In genomic region chr11:63829823-63830489, GRCh38 we compare ENCODE assay signal across 10 cellular contexts. TPM values are rescaled to one million over a fixed set of nuclear protein-coding genes. Genes with fewer than 3 reads are reported as not detected.
DNase-seq lines count a peak whose midpoint lies in the region; ATAC-seq, FAIRE-seq and TF ChIP-seq lines count a peak whose summit lies in the region.
"Had no signal": no experiment of that assay in that cellular context is flagged by ENCODE, and none has a peak within 500 bp of the region (broad histone marks: within the 10 kb centered on the region; RNA-seq: fewer than 3 reads in every experiment).

No MANE protein-coding gene starts in this region.

- ATAC-seq in right cardiac atrium (peak; percentile 38 to 42), GM21717 (IDR thresholded peaks at IDR 0.05; ENCODE audit: unreplicated experiment) (no peak), GM18520 (IDR thresholded peaks at IDR 0.05; ENCODE audit: unreplicated experiment) (no peak)

- no peak for TF ChIP-seq POLR2A in GM12892 (IDR thresholded peaks at IDR 0.05; ENCODE audit: low read depth, low read length)

- H3K27ac ChIP-seq in right cardiac atrium (ENCODE audit: low read length): no peak overlapping the region

- no peaks in the 10 kb centered on the region for H3K27me3 ChIP-seq in right cardiac atrium (ENCODE audit: control insufficient read depth, insufficient read depth)
- no peaks in the 10 kb centered on the region for H3K27me3 ChIP-seq in MG63

- H3K9me3 ChIP-seq in right cardiac atrium (ENCODE audit: control insufficient read depth, low read length) (no peaks in the 10 kb centered on the region), MG63 (no peaks in the 10 kb centered on the region)

- intact Hi-C loops in right cardiac atrium (cut with DNase I): loop anchor here in 1 of 4 donors (10.0 kb wide), 1 partner anchor 325 kb away; no protein-coding TSS in a partner anchor

- peak; percentile 73 for FAIRE-seq in GM12892 (lab: Jason Lieb, UNC)

- DNase-seq in AG08396 (ENCODE audit: low spot score) (peak; percentile 46), GM12892 (ENCODE audit: insufficient read length) (no peak), SK-N-DZ (ENCODE audit: low spot score) (peak; percentile 60), right cardiac atrium (no peak), MG63 (no peak), ecto neural progenitor cell (ENCODE audit: low spot score) (no peak)
- DNase-seq: cortex of kidney, NCI-H774 had no signal

- 81% methylated on average over 8 of the region's 8 CpGs for WGBS in right cardiac atrium

- peaks cover 12% of the 10 kb centered on the region for H3K36me3 ChIP-seq in MG63

- H3K4me1 ChIP-seq in right cardiac atrium (ENCODE audit: control insufficient read depth, insufficient read depth, low read length): no peaks in the 10 kb centered on the region

- H3K4me3 ChIP-seq in right cardiac atrium (ENCODE audit: low read length) (no peak overlapping the region), MG63 (no peak overlapping the region)

RNA-seq across cellular contexts. Expression of gene MARK2, which starts 9.0 kb away (rescaled TPM):
- polyA plus RNA-seq in GM12892 (2012; ENCODE audit: missing spikeins): 10.8 TPM
- polyA plus RNA-seq in SK-N-DZ (2014; cell fraction: cytosol; rRNA removed): 15.2 and 15.4 TPM in 2 replicates
- 9.8 and 11.1 TPM in 2 replicates for polyA plus RNA-seq in SK-N-DZ (2014; cell fraction: nucleus; rRNA removed)
- 10 to 100 TPM; 31.3 to 45.3 (median 41.1) TPM for total RNA-seq in right cardiac atrium
- polyA plus RNA-seq in right cardiac atrium: 20.0 TPM
- total RNA-seq in MG63 (2014; rRNA removed; shearing (Covaris generic); ENCODE audit: low replicate concordance): 10.1 and 17.4 TPM in 2 replicates

RNA-seq across cellular contexts. Expression of gene SPINDOC, which starts 16.7 kb away (rescaled TPM):
- polyA plus RNA-seq in GM12892 (2012; ENCODE audit: missing spikeins): 13.5 TPM
- polyA plus RNA-seq in SK-N-DZ (2014; cell fraction: cytosol; rRNA removed): 59.1 and 74.8 TPM in 2 replicates
- polyA plus RNA-seq in SK-N-DZ (2014; cell fraction: nucleus; rRNA removed): 37.1 and 53.8 TPM in 2 replicates
- 10 to 100 TPM; 12.8 to 18.8 (median 17.4) TPM for total RNA-seq in right cardiac atrium
- polyA plus RNA-seq in right cardiac atrium: 13.6 TPM
- 15.1 and 26.2 TPM in 2 replicates for total RNA-seq in MG63 (2014; rRNA removed; shearing (Covaris generic); ENCODE audit: low replicate concordance)

Comparison
In these comparisons a context has a peak if more than half of its experiments do, and no peak if none do; other contexts are left out.
1. DNase-seq: peak in AG08396 (single experiment) and SK-N-DZ (single experiment); none in GM12892 (single experiment), right cardiac atrium (0 of 3), MG63 (single experiment) and ecto neural progenitor cell (single experiment).
2. ATAC-seq: peak in right cardiac atrium (2 of 2); none in GM21717 (single experiment) and GM18520 (single experiment).